ENCODE assay signal across 1 cellular context in genomic region chr22:20549232-20549841, GRCh38.
A peak's percentile ranks its signal among the peaks of the same experiment; 100 is the strongest.
TF ChIP-seq lines count a peak whose summit lies in the region.

No MANE protein-coding gene starts in this region.

TF ChIP-seq in K562, 482 proteins besides CTCF, POLR2A, EP300 and RAD21 (continued from another document and continues in another):
- TF ChIP-seq AFF1 (IDR thresholded peaks at IDR 0.05; ENCODE audit: low read depth in 1 of 2, partially characterized antibody in 2 of 2) (no peak), CBFA2T3 (IDR thresholded peaks at IDR 0.05) (no peak), PHB (CRISPR knock-in tag; IDR thresholded peaks at IDR 0.05) (peak; percentile 64; the same call in 1 of the 2 replicates), TRIM28 (IDR thresholded peaks at IDR 0.05) (no peak), THRB (CRISPR knock-in tag; conservative IDR thresholded peaks at IDR 0.05) (0 out of 2 replicates have a peak, but pooled peaks have one; percentile 39), ZFPM2 (CRISPR knock-in tag; IDR thresholded peaks at IDR 0.05) (0 out of 2 replicates have a peak, but pooled peaks have one; percentile 32), TCFL5 (CRISPR knock-in tag; conservative IDR thresholded peaks at IDR 0.05) (no peak), HMGXB4 (CRISPR knock-in tag; IDR thresholded peaks at IDR 0.05) (no peak), CEBPG (CRISPR knock-in tag; IDR thresholded peaks at IDR 0.05) (no peak), CEBPG (tag; conservative IDR thresholded peaks at IDR 0.05 in 1 of 2, IDR thresholded peaks at IDR 0.05 in 1 of 2) (no peak), MTF1 (CRISPR knock-in tag; IDR thresholded peaks at IDR 0.05; ENCODE audit: borderline replicate concordance) (0 out of 2 replicates have a peak, but pooled peaks have one; percentile 38), IRF1 (CRISPR knock-in tag; IDR thresholded peaks at IDR 0.05; ENCODE audit: borderline replicate concordance) (no peak), ERF (CRISPR knock-in tag; IDR thresholded peaks at IDR 0.05) (peak; percentile 75; the same call in 1 of the 2 replicates), PHB2 (IDR thresholded peaks at IDR 0.05; ENCODE audit: low read depth) (no peak), ZBTB9 (CRISPR knock-in tag; IDR thresholded peaks at IDR 0.05) (peak; percentile 84), HOXB6 (CRISPR knock-in tag; IDR thresholded peaks at IDR 0.05; ENCODE audit: borderline replicate concordance) (peak; percentile 75; the same call in 1 of the 2 replicates), CBX5 (IDR thresholded peaks at IDR 0.05; ENCODE audit: borderline replicate concordance, low read depth) (no peak), VEZF1 (CRISPR knock-in tag; IDR thresholded peaks at IDR 0.05) (peak; percentile 42; the same call in 1 of the 2 replicates), PKNOX1 (IDR thresholded peaks at IDR 0.05) (no peak), PBX2 (CRISPR knock-in tag; IDR thresholded peaks at IDR 0.05; ENCODE audit: low read depth) (no peak), PBX2 (tag; conservative IDR thresholded peaks at IDR 0.05; ENCODE audit: low read depth) (no peak), DPF2 (IDR thresholded peaks at IDR 0.05) (no peak), NR1H2 (CRISPR knock-in tag; IDR thresholded peaks at IDR 0.05) (no peak), CAMTA2 (CRISPR knock-in tag; conservative IDR thresholded peaks at IDR 0.05) (0 out of 2 replicates have a peak, but pooled peaks have one; percentile 24), ZMIZ1 (IDR thresholded peaks at IDR 0.05; ENCODE audit: low read depth in 2 of 2, low read length in 2 of 2) (0 out of 4 replicates have a peak, but pooled peaks of 1 of the 2 experiments have one; percentile 21), HNRNPLL (IDR thresholded peaks at IDR 0.05; ENCODE audit: low read depth, low read length, poor library complexity, severe bottlenecking) (peak; percentile 6), E4F1 (CRISPR knock-in tag; IDR thresholded peaks at IDR 0.05; ENCODE audit: borderline replicate concordance) (no peak), ZNF449 (CRISPR knock-in tag; IDR thresholded peaks at IDR 0.05) (0 out of 2 replicates have a peak, but pooled peaks have one; percentile 19), HNRNPK (IDR thresholded peaks at IDR 0.05; ENCODE audit: low read depth, low read length, poor library complexity, severe bottlenecking) (no peak), PYGO2 (tag; IDR thresholded peaks at IDR 0.05) (no peak), DMBX1 (CRISPR knock-in tag; IDR thresholded peaks at IDR 0.05; ENCODE audit: borderline replicate concordance) (0 out of 2 replicates have a peak, but pooled peaks have one; percentile 35), LEF1 (IDR thresholded peaks at IDR 0.05) (no peak), SMC3 (conservative IDR thresholded peaks at IDR 0.05; ENCODE audit: insufficient read depth, low read depth, low read length) (0 out of 2 replicates have a peak, but pooled peaks have one; percentile 4)
